Comparison of ENCODE assay signal across 8 cellular contexts in the genomic region with DNA sequence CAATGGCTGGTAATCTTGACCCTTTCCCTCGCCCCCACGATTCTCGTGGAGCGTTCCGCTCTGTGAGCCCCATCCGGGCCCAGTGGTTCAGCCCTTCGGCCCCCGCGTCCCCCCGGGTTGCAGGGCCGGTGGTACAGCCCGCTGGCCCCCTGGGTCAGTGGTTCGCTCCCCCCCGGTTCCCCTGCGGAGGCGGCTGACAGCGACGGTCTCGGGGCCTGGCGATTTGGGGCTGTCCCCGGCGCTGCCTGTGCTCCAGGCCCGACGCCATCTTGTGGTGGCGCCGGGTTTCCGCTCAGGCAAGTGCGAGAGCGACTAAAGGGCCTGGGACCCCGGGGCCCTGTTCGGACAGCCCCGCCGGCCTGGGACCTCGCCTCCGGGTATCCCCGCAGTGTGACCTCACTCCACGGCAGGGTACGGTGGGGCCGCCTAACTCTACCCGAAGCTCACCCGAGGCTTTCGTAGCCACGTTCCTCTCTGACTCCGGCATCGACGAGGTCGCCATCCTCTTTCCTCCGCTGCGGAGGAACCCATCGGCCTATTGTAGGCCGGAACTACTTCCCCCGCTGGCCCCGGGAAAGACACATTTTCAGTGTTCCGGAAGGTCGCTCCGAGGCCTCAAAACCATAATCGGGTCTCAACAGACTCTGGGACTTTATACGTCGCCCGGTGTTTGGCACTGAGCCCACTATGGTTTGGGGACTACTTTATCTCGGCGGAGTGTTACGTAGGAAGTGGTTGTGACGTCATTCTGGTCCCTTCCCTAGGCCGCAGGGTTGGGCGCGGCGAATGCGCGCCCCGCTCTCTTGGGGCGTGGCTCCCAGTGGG. TPM values are rescaled to one million over a fixed set of nuclear protein-coding genes. Genes with fewer than 3 reads are reported as not detected.
DNase-seq lines count a peak whose midpoint lies in the region; TF ChIP-seq lines count a peak whose summit lies in the region.

A gene with protein sequence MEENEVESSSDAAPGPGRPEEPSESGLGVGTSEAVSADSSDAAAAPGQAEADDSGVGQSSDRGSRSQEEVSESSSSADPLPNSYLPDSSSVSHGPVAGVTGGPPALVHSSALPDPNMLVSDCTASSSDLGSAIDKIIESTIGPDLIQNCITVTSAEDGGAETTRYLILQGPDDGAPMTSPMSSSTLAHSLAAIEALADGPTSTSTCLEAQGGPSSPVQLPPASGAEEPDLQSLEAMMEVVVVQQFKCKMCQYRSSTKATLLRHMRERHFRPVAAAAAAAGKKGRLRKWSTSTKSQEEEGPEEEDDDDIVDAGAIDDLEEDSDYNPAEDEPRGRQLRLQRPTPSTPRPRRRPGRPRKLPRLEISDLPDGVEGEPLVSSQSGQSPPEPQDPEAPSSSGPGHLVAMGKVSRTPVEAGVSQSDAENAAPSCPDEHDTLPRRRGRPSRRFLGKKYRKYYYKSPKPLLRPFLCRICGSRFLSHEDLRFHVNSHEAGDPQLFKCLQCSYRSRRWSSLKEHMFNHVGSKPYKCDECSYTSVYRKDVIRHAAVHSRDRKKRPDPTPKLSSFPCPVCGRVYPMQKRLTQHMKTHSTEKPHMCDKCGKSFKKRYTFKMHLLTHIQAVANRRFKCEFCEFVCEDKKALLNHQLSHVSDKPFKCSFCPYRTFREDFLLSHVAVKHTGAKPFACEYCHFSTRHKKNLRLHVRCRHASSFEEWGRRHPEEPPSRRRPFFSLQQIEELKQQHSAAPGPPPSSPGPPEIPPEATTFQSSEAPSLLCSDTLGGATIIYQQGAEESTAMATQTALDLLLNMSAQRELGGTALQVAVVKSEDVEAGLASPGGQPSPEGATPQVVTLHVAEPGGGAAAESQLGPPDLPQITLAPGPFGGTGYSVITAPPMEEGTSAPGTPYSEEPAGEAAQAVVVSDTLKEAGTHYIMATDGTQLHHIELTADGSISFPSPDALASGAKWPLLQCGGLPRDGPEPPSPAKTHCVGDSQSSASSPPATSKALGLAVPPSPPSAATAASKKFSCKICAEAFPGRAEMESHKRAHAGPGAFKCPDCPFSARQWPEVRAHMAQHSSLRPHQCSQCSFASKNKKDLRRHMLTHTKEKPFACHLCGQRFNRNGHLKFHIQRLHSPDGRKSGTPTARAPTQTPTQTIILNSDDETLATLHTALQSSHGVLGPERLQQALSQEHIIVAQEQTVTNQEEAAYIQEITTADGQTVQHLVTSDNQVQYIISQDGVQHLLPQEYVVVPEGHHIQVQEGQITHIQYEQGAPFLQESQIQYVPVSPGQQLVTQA (N-terminal part only) (minus strand): TSS at position 529 of the 825 bp plus-strand sequence. CDS start 793 bp downstream, outside the sequence.

- no peak for TF ChIP-seq CTCF in GM20000 (IDR thresholded peaks at IDR 0.05; ENCODE audit: extremely low read depth, missing control alignments)

- CTCF ChIA-PET in activated CD8-positive, alpha-beta memory T cell treated with anti-CD3 and anti-CD28 coated beads for 36 hours (lab: Charles Lee), result interaction anchor here (0.8 to 4.0 kb wide), 12 partner anchors 12 to 173 kb away, joined by 3 to 23 read pairs (median 8); partner anchors contain the start of genes CTSA and NEURL2

- H3K4me1 ChIP-seq in effector memory CD4-positive, alpha-beta T cell (ENCODE audit: control insufficient read depth, insufficient read depth, low read length, poor library complexity, severe bottlenecking), result peaks cover 18% of the 10 kb centered on the region

- peak within 1 kb of the TSS; percentile 71 for H3K4me3 ChIP-seq in effector memory CD4-positive, alpha-beta T cell (ENCODE audit: insufficient read depth, low read depth, low read length, poor library complexity, severe bottlenecking)

- no peaks in the 10 kb centered on the region for H3K9me3 ChIP-seq in effector memory CD4-positive, alpha-beta T cell (ENCODE audit: control insufficient read depth, low read length)

- H3K36me3 ChIP-seq in effector memory CD4-positive, alpha-beta T cell (ENCODE audit: control insufficient read depth, insufficient read depth, low read length), result peaks cover 28% of the 10 kb centered on the region

- H3K27me3 ChIP-seq in effector memory CD4-positive, alpha-beta T cell (replicated peaks; ENCODE audit: control insufficient read depth, insufficient read depth, low read length, poor library complexity, severe bottlenecking), result no peaks in the 10 kb centered on the region

- peak within 1 kb of the TSS; percentile 99 for H3K27ac ChIP-seq in effector memory CD4-positive, alpha-beta T cell (ENCODE audit: insufficient read depth, low read length, poor library complexity, severe bottlenecking)

- DNase-seq in COLO829 (ENCODE audit: low spot score) (peak; percentile 97), GM20000 (ENCODE audit: low spot score) (peak; percentile 99), HT-29 (ENCODE audit: low spot score) (peak; percentile 99), NOMO-1 (lab: John Stamatoyannopoulos, UW; ENCODE audit: unreplicated experiment in 2 of 2) (peak; percentile 90 to 94), medulla oblongata (ENCODE audit: extremely low spot score) (peak; percentile 97)
- peak; percentile 89 to 91 (median 89) for DNase-seq in effector memory CD4-positive, alpha-beta T cell
- DNase-seq in stimulated activated CD8-positive, alpha-beta memory T cell treated with anti-CD3 and anti-CD28 coated beads, Interleukin-12 subunit alpha, Interleukin-12 subunit beta, amount 100 ng/mL, for 1 hour (ENCODE audit: low read depth), result peak; percentile 87

- POLR2A ChIA-PET in activated CD8-positive, alpha-beta memory T cell treated with anti-CD3 and anti-CD28 coated beads for 36 hours (lab: Charles Lee), result interaction anchor here (0.9 to 3.6 kb wide), 5 partner anchors 19 to 90 kb away, joined by 3 to 25 read pairs (median 3); partner anchors contain the start of genes PCIF1 and ZSWIM1

RNA-seq across cellular contexts. Expression of the gene that starts here (rescaled TPM):
- total RNA-seq in HT-29 (2014; rRNA removed; shearing (Covaris generic)), result 39.2 and 44.8 TPM in 2 replicates
- 10 to 100 TPM; 30.3 to 30.4 TPM for total RNA-seq in activated CD8-positive, alpha-beta memory T cell treated with anti-CD3 and anti-CD28 coated beads for 36 hours

Comparison
In these comparisons a context has a peak if more than half of its experiments do, and no peak if none do; other contexts are left out.
1. Peak in every context shown above with its lines: DNase-seq, H3K4me3 ChIP-seq and H3K27ac ChIP-seq.